27 cellular contexts compared by ENCODE assay signal in genomic region chr6:21135484-21136005, GRCh38.
DNase-seq lines count a peak whose midpoint lies in the region; ATAC-seq and TF ChIP-seq lines count a peak whose summit lies in the region.
"Had no signal": no experiment of that assay in that cellular context is flagged by ENCODE, and none has a peak within 500 bp of the region (broad histone marks: within the 10 kb centered on the region; RNA-seq: fewer than 3 reads in every experiment).

No MANE protein-coding gene starts in this region.

- no peaks in the 10 kb centered on the region for H4K20me1 ChIP-seq in neural progenitor cell (ENCODE audit: low read depth)

- H3K4me1 ChIP-seq in neural progenitor cell = peaks cover 64% of the 10 kb centered on the region
- peaks cover 3 to 20% of the 10 kb centered on the region in 2 donors for H3K4me1 ChIP-seq in ascending aorta

- H3K27ac Mint-ChIP-seq in brain (peak overlapping the region; percentile 59 to 98 (median 75)), neural progenitor cell (peak overlapping the region; percentile 57)
- H3K27ac Mint-ChIP-seq: CD8-positive, alpha-beta memory T cell; T-helper 1 cell treated with Interleukin-12 subunit alpha and Interleukin-12 subunit beta and Interleukin-4 antibody, amounts not matched to agents 30 μg/mL and 1 μg/mL, for 36 hours had no signal

- no peak overlapping the region for H2AFZ ChIP-seq in neural progenitor cell (replicated peaks)

- H3K4me2 ChIP-seq in neural progenitor cell = no peak overlapping the region

- no peak for ATAC-seq in GM21737 (IDR thresholded peaks at IDR 0.05; ENCODE audit: unreplicated experiment)
- ATAC-seq: HepG2, K562 had no signal

- intact Hi-C loops in ascending aorta (cut with DNase I) = no loop called here

- no peaks in the 10 kb centered on the region for H3K79me2 ChIP-seq in neural progenitor cell (ENCODE audit: low read depth)

- peaks cover 17% of the 10 kb centered on the region for H3F3A ChIP-seq in neural progenitor cell (ENCODE audit: low read depth)

- H3K27ac ChIP-seq in neural progenitor cell (no peak overlapping the region), ascending aorta (no peak overlapping the region)
- H3K27ac ChIP-seq: C4-2B, HL-60 had no signal

- DNase-seq in NCI-H524 (lab: John Stamatoyannopoulos, UW) (peak; percentile 43 to 83), NCI-H524 treated with DMSO at 0.1 percent for 48 hours (lab: John Stamatoyannopoulos, UW) (no peak), NCI-H1694 treated with DMSO at 0.1 percent for 48 hours (lab: John Stamatoyannopoulos, UW) (peak; percentile 27), neural progenitor cell (ENCODE audit: low spot score) (no peak), NCI-H1048 (lab: John Stamatoyannopoulos, UW) (no peak), ascending aorta (ENCODE audit: low spot score in 2 of 2) (no peak)
- DNase-seq: 8988T; AML-193; Calu3; CD8-positive, alpha-beta memory T cell; DMS53; GF-D8; MM.1S; NCI-H1092; NCI-H1436; NCI-H2029; NCI-H345; NK-92 treated with Interleukin-12 subunit alpha and Interleukin-12 subunit beta, amount 100 ng/mL, for 24 hours; SIG-M5 had no signal

- no peaks in the 10 kb centered on the region for H3K9me3 ChIP-seq in neural progenitor cell (ENCODE audit: low read depth)
- no peaks in the 10 kb centered on the region for H3K9me3 ChIP-seq in ascending aorta
- H3K9me3 ChIP-seq: HAP-1 had no signal

- no peaks in the 10 kb centered on the region for H3K36me3 ChIP-seq in neural progenitor cell
- H3K36me3 ChIP-seq in ascending aorta = no peaks in the 10 kb centered on the region
- H3K36me3 ChIP-seq: HAP-1 had no signal

- H3K4me1 Mint-ChIP-seq in brain = peaks cover 98% of the 10 kb centered on the region
- H3K4me1 Mint-ChIP-seq in neural progenitor cell = peaks cover 73% of the 10 kb centered on the region
- H3K4me1 Mint-ChIP-seq: CD8-positive, alpha-beta memory T cell had no signal

- H3K36me3 Mint-ChIP-seq in brain = peaks cover 2% of the 10 kb centered on the region
- peaks cover 2% of the 10 kb centered on the region for H3K36me3 Mint-ChIP-seq in neural progenitor cell

- H3K9ac ChIP-seq in neural progenitor cell = no peak overlapping the region

- no peak for TF ChIP-seq CTCF in brain (conservative IDR thresholded peaks at IDR 0.05)
- no peak for TF ChIP-seq CTCF in neural progenitor cell (IDR thresholded peaks at IDR 0.05)
- no peak for TF ChIP-seq CTCF in ascending aorta (IDR thresholded peaks at IDR 0.05)

- H3K27me3 Mint-ChIP-seq in brain (peaks cover 3% of the 10 kb centered on the region), neural progenitor cell (ENCODE audit: insufficient read depth, low read depth) (peaks cover under 1% of the 10 kb centered on the region)
- H3K27me3 Mint-ChIP-seq: CD8-positive, alpha-beta memory T cell had no signal

- H3K4me3 ChIP-seq in neural progenitor cell = no peak overlapping the region
- H3K4me3 ChIP-seq in ascending aorta = no peak overlapping the region
- H3K4me3 ChIP-seq: HAP-1, K562 had no signal

- H3K4me3 Mint-ChIP-seq in brain (peak overlapping the region in 3 of 5 experiments; percentile 4 to 33 (median 22)), neural progenitor cell (no peak overlapping the region)
- H3K4me3 Mint-ChIP-seq: CD8-positive, alpha-beta memory T cell; T-helper 1 cell treated with Interleukin-12 subunit alpha and Interleukin-12 subunit beta and Interleukin-4 antibody, amounts not matched to agents 30 μg/mL and 1 μg/mL, for 36 hours had no signal

- no peaks in the 10 kb centered on the region for H3K27me3 ChIP-seq in neural progenitor cell
- H3K27me3 ChIP-seq in ascending aorta = no peaks in the 10 kb centered on the region

- H3K9me3 Mint-ChIP-seq in brain (no peaks in the 10 kb centered on the region), neural progenitor cell (no peaks in the 10 kb centered on the region)
- H3K9me3 Mint-ChIP-seq: CD8-positive, alpha-beta memory T cell; T-helper 1 cell treated with Interleukin-12 subunit alpha and Interleukin-12 subunit beta and Interleukin-4 antibody, amounts not matched to agents 30 μg/mL and 1 μg/mL, for 36 hours had no signal

Comparison
In these comparisons a context has a peak if more than half of its experiments do, and no peak if none do; other contexts are left out.
1. DNase-seq: peak in NCI-H524 (2 of 2) and NCI-H1694 treated with DMSO at 0.1 percent for 48 hours (single experiment); none in NCI-H524 treated with DMSO at 0.1 percent for 48 hours (single experiment), neural progenitor cell (single experiment), NCI-H1048 (single experiment) and ascending aorta (0 of 2).